14 cellular contexts compared by ENCODE assay signal in the genomic region with DNA sequence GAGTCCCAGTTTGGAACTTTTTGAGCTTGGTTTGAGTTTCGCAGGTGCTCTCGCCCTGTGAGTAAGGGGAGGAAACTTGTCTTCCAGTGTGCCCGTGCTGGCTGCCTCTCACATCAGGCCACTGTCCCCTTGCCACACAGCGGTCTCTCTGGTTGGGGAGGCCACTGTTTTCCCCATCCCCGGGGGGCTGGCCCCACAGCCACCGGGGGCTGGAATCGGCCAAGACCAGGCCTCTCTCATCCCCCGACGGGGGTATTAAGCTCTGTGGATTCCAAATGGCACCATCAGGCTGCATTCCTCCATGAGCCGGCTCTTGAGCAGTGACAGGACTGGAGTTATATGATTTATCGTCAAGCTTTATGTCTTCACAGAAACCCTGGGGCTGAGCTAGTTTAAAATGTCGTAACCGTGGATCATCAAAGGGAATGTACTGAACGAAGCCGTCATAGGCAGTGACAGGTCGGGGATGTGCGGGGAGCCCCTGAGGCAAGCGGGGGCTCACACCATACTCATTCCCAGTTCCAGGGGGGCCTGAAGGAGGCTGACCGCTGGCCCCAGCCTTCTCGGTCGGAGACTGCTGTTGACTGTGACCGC. TPM values are rescaled to one million over a fixed set of nuclear protein-coding genes. Genes with fewer than 3 reads are reported as not detected.
DNase-seq lines count a peak whose midpoint lies in the region; ATAC-seq, FAIRE-seq and TF ChIP-seq lines count a peak whose summit lies in the region.
"Had no signal": no experiment of that assay in that cellular context is flagged by ENCODE, and none has a peak within 500 bp of the region (broad histone marks: within the 10 kb centered on the region; RNA-seq: fewer than 3 reads in every experiment).

No MANE protein-coding gene starts in this region.

- H2BK15ac ChIP-seq in H9 (ENCODE audit: low read depth, low read length) = no peak overlapping the region

- no peak for FAIRE-seq in H54 (lab: Jason Lieb, UNC)

- peak overlapping the region; percentile 61 for H3K4me3 ChIP-seq in CD8-positive, alpha-beta memory T cell (ENCODE audit: low read length)
- no peak overlapping the region for H3K4me3 ChIP-seq in fibroblast of pulmonary artery (replicated peaks; ENCODE audit: low read depth, low read length)
- H3K4me3 ChIP-seq: GM23248 had no signal

- H3K4me1 ChIP-seq in CD8-positive, alpha-beta memory T cell (ENCODE audit: insufficient read depth, low read length) = peaks cover 38% of the 10 kb centered on the region
- no peaks in the 10 kb centered on the region for H3K4me1 ChIP-seq in H9 (ENCODE audit: insufficient read depth, low read length)

- no peak overlapping the region for H3K27ac ChIP-seq in CD8-positive, alpha-beta memory T cell (ENCODE audit: low read depth, low read length)
- H3K27ac ChIP-seq in VCaP (peak overlapping the region; percentile 53), H9 (ENCODE audit: insufficient read length, low read depth, low read length) (no peak overlapping the region)
- H3K27ac ChIP-seq: epithelial cell of prostate, GM23248 had no signal

- no peaks in the 10 kb centered on the region for H4K20me1 ChIP-seq in H9 (ENCODE audit: control insufficient read depth, insufficient read depth, insufficient read length)

- H3K4me1 Mint-ChIP-seq in CD8-positive, alpha-beta memory T cell = peaks cover 30 to 57% (median 56%) of the 10 kb centered on the region in 3 donors
- peaks cover 12% of the 10 kb centered on the region in 2 experiments for H3K4me1 Mint-ChIP-seq in H9
- H3K4me1 Mint-ChIP-seq: neural crest cell had no signal

- no peak overlapping the region for H3K9ac ChIP-seq in H9 (ENCODE audit: extremely low read depth, insufficient read length, low read length)
- H3K9ac ChIP-seq: GM23248 had no signal

- H2AFZ ChIP-seq in H9 (ENCODE audit: low read length) = no peak overlapping the region
- H2AFZ ChIP-seq: GM23248 had no signal

- H3K79me1 ChIP-seq in H9 (ENCODE audit: insufficient read depth, low read depth, low read length, poor library complexity, severe bottlenecking) = no peaks in the 10 kb centered on the region

- no peaks in the 10 kb centered on the region for H3K79me2 ChIP-seq in H9 (ENCODE audit: insufficient read depth, low read length)

- H3K4ac ChIP-seq in H9 (ENCODE audit: low read depth, low read length) = no peak overlapping the region

- H3T11ph ChIP-seq in H9 (ENCODE audit: low read length) = no peak overlapping the region

- no peaks in the 10 kb centered on the region for H3K36me3 ChIP-seq in CD8-positive, alpha-beta memory T cell (ENCODE audit: insufficient read depth, low read length)

- no peak overlapping the region for H4K5ac ChIP-seq in H9 (ENCODE audit: insufficient read length, low read depth, low read length)

- no peak overlapping the region for H3K18ac ChIP-seq in H9 (ENCODE audit: insufficient read length, low read depth, low read length)

- H3K23ac ChIP-seq in H9 (ENCODE audit: insufficient read length, low read depth, low read length) = no peak overlapping the region

- no peak overlapping the region for H3K56ac ChIP-seq in H9 (ENCODE audit: insufficient read length, low read depth, low read length)

- CTCF ChIA-PET in CD8-positive, alpha-beta memory T cell (lab: Charles Lee) = interaction anchor here (2.3 kb wide), 1 partner anchor 30 kb away, joined by 8 read pairs; no protein-coding TSS in a partner anchor

- peaks cover 35% of the 10 kb centered on the region for H3K27me3 ChIP-seq in CD8-positive, alpha-beta memory T cell (ENCODE audit: insufficient read depth, low read length, poor library complexity, severe bottlenecking)
- H3K27me3 ChIP-seq in H9 (ENCODE audit: insufficient read depth, low read length) = no peaks in the 10 kb centered on the region

- H3K27me3 Mint-ChIP-seq in CD8-positive, alpha-beta memory T cell = peaks cover 44 to 45% of the 10 kb centered on the region in 2 donors
- H3K27me3 Mint-ChIP-seq in H9 (ENCODE audit: low read depth) = peaks cover 10% of the 10 kb centered on the region

- no peak overlapping the region for H2BK5ac ChIP-seq in H9 (ENCODE audit: insufficient read length, low read length)

- no peak overlapping the region for H2BK20ac ChIP-seq in H9 (ENCODE audit: low read depth, low read length, poor library complexity, severe bottlenecking)

- H3K36me3 Mint-ChIP-seq in CD8-positive, alpha-beta memory T cell = no peaks in the 10 kb centered on the region
- H3K36me3 Mint-ChIP-seq in H9 (ENCODE audit: insufficient read depth in 1 of 3, low read depth in 3 of 3) = no peaks in the 10 kb centered on the region; a peak in 1 of 7 replicates

- no CpG with 5 or more reads among the region's 22 CpGs for whole genome bisulfite sequencing in H9 (ENCODE audit: extremely low coverage, insufficient read length, low lambda C conversion rate)

- no peak overlapping the region for H4K91ac ChIP-seq in H9 (ENCODE audit: insufficient read length, low read depth, low read length)

- peak overlapping the region in 5 of 7 donors; percentile 56 to 90 (median 84) for H3K4me3 Mint-ChIP-seq in CD8-positive, alpha-beta memory T cell
- H3K4me3 Mint-ChIP-seq in H9 = no peak overlapping the region
- H3K4me3 Mint-ChIP-seq: neural crest cell had no signal

- no peak overlapping the region for H2BK120ac ChIP-seq in H9 (ENCODE audit: low read depth, low read length, poor library complexity, severe bottlenecking)

- peak; percentile 30 for ATAC-seq in sciatic nerve

- no peak overlapping the region for H3K14ac ChIP-seq in H9 (ENCODE audit: insufficient read depth, low read length)

- peak overlapping the region in 2 of 8 donors; percentile 64 to 65 for H3K27ac Mint-ChIP-seq in CD8-positive, alpha-beta memory T cell
- H3K27ac Mint-ChIP-seq in H9 = no peak overlapping the region

- POLR2A ChIA-PET in CD8-positive, alpha-beta memory T cell (lab: Charles Lee) = interaction anchor here (0.6 kb wide), 1 partner anchor 319 kb away, joined by 4 read pairs; no protein-coding TSS in a partner anchor

- peaks cover 0 to 7% (median 3%) of the 10 kb centered on the region in 5 donors for H3K9me3 Mint-ChIP-seq in CD8-positive, alpha-beta memory T cell
- H3K9me3 Mint-ChIP-seq in H9 = no peaks in the 10 kb centered on the region
- H3K9me3 Mint-ChIP-seq: neural crest cell had no signal

- no peak for TF ChIP-seq POLR2A in H54 (IDR thresholded peaks at IDR 0.05; ENCODE audit: low read depth, low read length)

- intact Hi-C loops in sciatic nerve (cut with DNase I) = no loop called here

- H3K9me3 ChIP-seq in CD8-positive, alpha-beta memory T cell (ENCODE audit: low read length) = no peaks in the 10 kb centered on the region
- H3K9me3 ChIP-seq in H9 (ENCODE audit: control insufficient read depth, low read depth, low read length) = no peaks in the 10 kb centered on the region

- no peak overlapping the region for H3K4me2 ChIP-seq in H9 (ENCODE audit: insufficient read depth, insufficient read length, low read length)

- no peak overlapping the region for H2AK5ac ChIP-seq in H9 (ENCODE audit: insufficient read length, low read length)

- no peak overlapping the region for H4K8ac ChIP-seq in H9 (replicated peaks; ENCODE audit: insufficient read length, low read depth, low read length)

- no peak overlapping the region for H2BK12ac ChIP-seq in H9 (ENCODE audit: insufficient read length, low read depth, low read length)

- no peaks in the 10 kb centered on the region for H3K23me2 ChIP-seq in H9 (ENCODE audit: insufficient read length, low read depth, low read length, poor library complexity, severe bottlenecking)

- no peak for DNase-seq in CD8-positive, alpha-beta memory T cell
- DNase-seq in fibroblast of pulmonary artery (ENCODE audit: low read depth) (peak; percentile 21), sciatic nerve (ENCODE audit: low spot score) (no peak), H9 (no peak), COLO668 (lab: John Stamatoyannopoulos, UW; ENCODE audit: unreplicated experiment) (no peak), H54 (ENCODE audit: insufficient read length, low spot score) (no peak)
- DNase-seq in effector CD4-positive, alpha-beta T cell = no peak
- DNase-seq: activated CD4-positive, CD25-positive, alpha-beta regulatory T cell; anterior cingulate cortex; Calu3; GM23248 had no signal

- TF ChIP-seq CTCF in VCaP (conservative IDR thresholded peaks at IDR 0.05) (no peak), fibroblast of pulmonary artery (IDR thresholded peaks at IDR 0.05; ENCODE audit: low read length, missing control alignments) (no peak), H9 (conservative IDR thresholded peaks at IDR 0.05) (no peak)

RNA-seq across cellular contexts. Expression of gene JCAD, which starts 30.8 kb away (rescaled TPM):
- total RNA-seq in CD8-positive, alpha-beta memory T cell = under 1 TPM; 0.02 to 0.04 TPM
- polyA plus RNA-seq in CD8-positive, alpha-beta memory T cell = not detected
- total RNA-seq in sciatic nerve (83.5 TPM), H9 (2021) (0.66 and 0.77 TPM in 2 replicates)

Comparison
In these comparisons a context has a peak if more than half of its experiments do, and no peak if none do; other contexts are left out.
1. H3K4me3 Mint-ChIP-seq: peak in CD8-positive, alpha-beta memory T cell (5 of 7); none in H9 (0 of 2).
2. RNA of gene JCAD, which starts 30.8 kb away (total RNA-seq): 83.5 TPM in sciatic nerve (single experiment); 0.66 to 0.77 TPM in H9 and 0.02 to 0.04 TPM in CD8-positive, alpha-beta memory T cell; every median in the first group is over 10 times any median in the second.